In genomic region chr4:144140594-144140993, GRCh38 we compare ENCODE assay signal across 9 cellular contexts. TPM values are rescaled to one million over a fixed set of nuclear protein-coding genes. Genes with fewer than 3 reads are reported as not detected.
"Had no signal": no experiment of that assay in that cellular context is flagged by ENCODE, and none has a peak within 500 bp of the region (broad histone marks: within the 10 kb centered on the region; RNA-seq: fewer than 3 reads in every experiment).

GYPA (minus strand) TSS chr4:144140718; CDS start chr4:144140635, 83 bp downstream.

RNA-seq across cellular contexts. Expression of gene GYPA, which starts in this region (rescaled TPM):
- total RNA-seq: LHCN-M2, MCF 10A, NCI-H460, OCI-LY7, PC-3, Peyer's patch, Right ventricle myocardium superior, SJSA1 had no signal
- polyA plus RNA-seq: SK-N-SH had no signal
